16 cellular contexts compared by ENCODE assay signal in the genomic region with DNA sequence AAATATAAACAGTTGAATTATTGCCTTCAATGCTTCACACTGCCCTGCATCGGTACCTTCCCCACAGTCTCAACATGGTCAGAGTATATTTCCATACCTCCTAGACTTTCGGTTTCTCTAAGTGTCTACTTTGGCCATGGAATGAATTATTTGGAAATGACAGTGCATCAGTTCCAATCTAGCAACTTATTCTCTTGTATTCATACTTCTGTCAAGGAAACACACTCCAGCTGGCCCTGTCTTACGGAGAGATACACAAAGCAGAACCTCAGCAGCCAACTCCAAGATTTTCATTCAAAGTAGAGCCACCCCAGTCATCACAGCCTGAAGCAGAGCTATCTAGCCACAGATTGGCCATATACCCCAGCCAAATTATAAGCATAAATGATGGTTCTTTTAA.
A peak's percentile ranks its signal among the peaks of the same experiment; 100 is the strongest.
DNase-seq lines count a peak whose midpoint lies in the region; ATAC-seq and TF ChIP-seq lines count a peak whose summit lies in the region.
"Had no signal": no experiment of that assay in that cellular context is flagged by ENCODE, and none has a peak within 500 bp of the region (broad histone marks: within the 10 kb centered on the region; RNA-seq: fewer than 3 reads in every experiment).

No MANE protein-coding gene starts in this region.

- POLR2A ChIA-PET in WTC11 (lab: Charles Lee) = no interaction called here

- CTCF ChIA-PET in WTC11 (lab: Charles Lee) = interaction anchor here (1.8 kb wide), 1 partner anchor 121 kb away, joined by 18 read pairs; no protein-coding TSS in a partner anchor

- H3K9ac ChIP-seq in mesenchymal stem cell (ENCODE audit: low read length) = no peak overlapping the region
- H3K9ac ChIP-seq: BLaER1 had no signal

- no peaks in the 10 kb centered on the region for H3K27me3 Mint-ChIP-seq in WTC11 (ENCODE audit: low read depth)
- H3K27me3 Mint-ChIP-seq: CD8-positive, alpha-beta memory T cell had no signal

- no peak overlapping the region for H2AFZ ChIP-seq in mesenchymal stem cell (ENCODE audit: low read depth, low read length)

- H4K91ac ChIP-seq in mesenchymal stem cell (ENCODE audit: low read length) = no peak overlapping the region

- H3K4me1 Mint-ChIP-seq in WTC11 = no peaks in the 10 kb centered on the region
- H3K4me1 Mint-ChIP-seq: CD8-positive, alpha-beta memory T cell; H9 had no signal

- no peak overlapping the region for H2BK12ac ChIP-seq in mesenchymal stem cell (ENCODE audit: low read length in 2 of 2)

- H3K9me3 ChIP-seq in right cardiac atrium (ENCODE audit: control insufficient read depth, low read length) = no peaks in the 10 kb centered on the region
- H3K9me3 ChIP-seq in mesenchymal stem cell (ENCODE audit: control insufficient read depth, low read length) = no peaks in the 10 kb centered on the region
- H3K9me3 ChIP-seq in sigmoid colon = no peaks in the 10 kb centered on the region
- H3K9me3 ChIP-seq: BLaER1, Caco-2 had no signal

- H3K4me2 ChIP-seq in mesenchymal stem cell (ENCODE audit: low read length, poor library complexity, severe bottlenecking) = no peak overlapping the region
- H3K4me2 ChIP-seq: BLaER1 had no signal

- H2BK5ac ChIP-seq in mesenchymal stem cell (ENCODE audit: low read depth, low read length, poor library complexity, severe bottlenecking) = no peak overlapping the region

- H3K27ac Mint-ChIP-seq in WTC11 = no peak overlapping the region
- H3K27ac Mint-ChIP-seq: CD8-positive, alpha-beta memory T cell; H9 had no signal

- H3K4me3 ChIP-seq in right cardiac atrium (ENCODE audit: low read length) (no peak overlapping the region), mesenchymal stem cell (ENCODE audit: insufficient read depth in 1 of 2, low read depth in 1 of 2, low read length in 2 of 2) (no peak overlapping the region), sigmoid colon (no peak overlapping the region)
- H3K4me3 ChIP-seq: BLaER1 had no signal

- H3K4me3 Mint-ChIP-seq in WTC11 = no peak overlapping the region
- H3K4me3 Mint-ChIP-seq: CD8-positive, alpha-beta memory T cell; H9 had no signal

- no peaks in the 10 kb centered on the region for H3K36me3 ChIP-seq in mesenchymal stem cell (ENCODE audit: control insufficient read depth in 1 of 2, insufficient read depth in 2 of 2, low read depth in 1 of 2, low read length in 2 of 2)
- no peaks in the 10 kb centered on the region for H3K36me3 ChIP-seq in sigmoid colon
- H3K36me3 ChIP-seq: BLaER1 had no signal

- 0 out of 2 replicates have a peak, but pooled peaks cover 3% of the 10 kb centered on the region for H3K9me3 Mint-ChIP-seq in WTC11
- H3K9me3 Mint-ChIP-seq: H9 had no signal

- TF ChIP-seq EP300 in sigmoid colon (IDR thresholded peaks at IDR 0.05) = peak in 1 of 4 donors; percentile 19

- no peak for TF ChIP-seq CTCF in sigmoid colon (IDR thresholded peaks at IDR 0.05)
- no peak for TF ChIP-seq CTCF in WTC11 (IDR thresholded peaks at IDR 0.05)

- H3K18ac ChIP-seq in mesenchymal stem cell (ENCODE audit: low read depth in 1 of 2, low read length in 2 of 2) = no peak overlapping the region

- H2BK15ac ChIP-seq in mesenchymal stem cell (ENCODE audit: low read depth, poor library complexity, severe bottlenecking) = no peak overlapping the region

- H3K27me3 ChIP-seq in right cardiac atrium (ENCODE audit: control insufficient read depth, insufficient read depth) = no peaks in the 10 kb centered on the region
- no peaks in the 10 kb centered on the region for H3K27me3 ChIP-seq in mesenchymal stem cell (ENCODE audit: control insufficient read depth in 1 of 2, insufficient read depth in 1 of 2, low read length in 2 of 2)
- no peaks in the 10 kb centered on the region for H3K27me3 ChIP-seq in sigmoid colon
- H3K27me3 ChIP-seq: BLaER1 had no signal

- 47% methylated on average over 3 of the region's 3 CpGs for WGBS in right cardiac atrium
- 34% methylated on average over 2 of the region's 3 CpGs for WGBS in mesenchymal stem cell
- 63 to 70% methylated on average over 3 of the region's 3 CpGs for WGBS in sigmoid colon, 2 donors

- H3K27ac ChIP-seq in right cardiac atrium (ENCODE audit: low read length) (no peak overlapping the region), mesenchymal stem cell (ENCODE audit: low read length, poor library complexity, severe bottlenecking) (no peak overlapping the region), sigmoid colon (peak overlapping the region in 2 of 4 donors; percentile 15 to 41)
- H3K27ac ChIP-seq: BLaER1 had no signal

- no peak overlapping the region for H3K4ac ChIP-seq in mesenchymal stem cell (ENCODE audit: low read depth in 1 of 2, low read length in 2 of 2)

- DNase-seq in right cardiac atrium = peak in 2 of 3 donors; percentile 14 to 36
- DNase-seq in left cardiac atrium = no peak
- DNase-seq in mesenchymal stem cell = peak; percentile 73
- DNase-seq in sigmoid colon = peak; percentile 66
- DNase-seq in WTC11 (ENCODE audit: low spot score) = no peak
- no peak for DNase-seq in OCI-M2 (lab: John Stamatoyannopoulos, UW; ENCODE audit: unreplicated experiment)
- no peak for DNase-seq in stimulated activated CD4-positive, alpha-beta T cell treated with anti-CD3 and anti-CD28 coated beads, Interleukin-12 subunit alpha, Interleukin-12 subunit beta, amount 100 ng/mL, for 4 hours
- DNase-seq: 8988T; AML-193; Caco-2; CD8-positive, alpha-beta memory T cell; DND-41; GDM1; GOT3; H9 had no signal

- no peaks in the 10 kb centered on the region for H3K4me1 ChIP-seq in right cardiac atrium (ENCODE audit: control insufficient read depth, insufficient read depth, low read length)
- H3K4me1 ChIP-seq in mesenchymal stem cell (ENCODE audit: control insufficient read depth, insufficient read depth, low read depth, low read length) = no peaks in the 10 kb centered on the region
- H3K4me1 ChIP-seq in sigmoid colon = peaks cover 0 to 21% (median 17%) of the 10 kb centered on the region in 4 donors
- H3K4me1 ChIP-seq: BLaER1, Caco-2 had no signal

- peaks cover 2% of the 10 kb centered on the region for H3K36me3 Mint-ChIP-seq in WTC11
- H3K36me3 Mint-ChIP-seq: CD8-positive, alpha-beta memory T cell had no signal

- intact Hi-C loops in right cardiac atrium (cut with DNase I) = no loop called here
- intact Hi-C loops in left cardiac atrium (cut with DNase I) = no loop called here
- intact Hi-C loops in sigmoid colon (cut with DNase I) = loop anchor here (10.0 kb wide), 1 partner anchor 220 kb away; no protein-coding TSS in a partner anchor

- no peak overlapping the region for H2BK120ac ChIP-seq in mesenchymal stem cell (ENCODE audit: low read depth, low read length)

- ATAC-seq in right cardiac atrium (peak in 1 of 2 donors; percentile 63), left cardiac atrium (no peak), WTC11 (no peak)

- H2AK5ac ChIP-seq in mesenchymal stem cell (ENCODE audit: low read length, severe bottlenecking) = no peak overlapping the region

- H3K14ac ChIP-seq in mesenchymal stem cell (ENCODE audit: low read length in 2 of 2) = no peak overlapping the region

- no peak overlapping the region for H4K8ac ChIP-seq in mesenchymal stem cell (ENCODE audit: low read length)

- no peaks in the 10 kb centered on the region for H3K79me1 ChIP-seq in mesenchymal stem cell (replicated peaks; ENCODE audit: low read length, poor library complexity, severe bottlenecking)

- no peak overlapping the region for H3K23ac ChIP-seq in mesenchymal stem cell (ENCODE audit: low read length in 2 of 2)

- no peak for TF ChIP-seq POLR2A in sigmoid colon (IDR thresholded peaks at IDR 0.05)

TF ChIP-seq in WTC11, 78 proteins besides CTCF, POLR2A, EP300 and RAD21 (continues in another document):
- TF ChIP-seq, protein P1, sequence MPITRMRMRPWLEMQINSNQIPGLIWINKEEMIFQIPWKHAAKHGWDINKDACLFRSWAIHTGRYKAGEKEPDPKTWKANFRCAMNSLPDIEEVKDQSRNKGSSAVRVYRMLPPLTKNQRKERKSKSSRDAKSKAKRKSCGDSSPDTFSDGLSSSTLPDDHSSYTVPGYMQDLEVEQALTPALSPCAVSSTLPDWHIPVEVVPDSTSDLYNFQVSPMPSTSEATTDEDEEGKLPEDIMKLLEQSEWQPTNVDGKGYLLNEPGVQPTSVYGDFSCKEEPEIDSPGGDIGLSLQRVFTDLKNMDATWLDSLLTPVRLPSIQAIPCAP (CRISPR knock-in tag; IDR thresholded peaks at IDR 0.05) = no peak
- TF ChIP-seq, protein P2, sequence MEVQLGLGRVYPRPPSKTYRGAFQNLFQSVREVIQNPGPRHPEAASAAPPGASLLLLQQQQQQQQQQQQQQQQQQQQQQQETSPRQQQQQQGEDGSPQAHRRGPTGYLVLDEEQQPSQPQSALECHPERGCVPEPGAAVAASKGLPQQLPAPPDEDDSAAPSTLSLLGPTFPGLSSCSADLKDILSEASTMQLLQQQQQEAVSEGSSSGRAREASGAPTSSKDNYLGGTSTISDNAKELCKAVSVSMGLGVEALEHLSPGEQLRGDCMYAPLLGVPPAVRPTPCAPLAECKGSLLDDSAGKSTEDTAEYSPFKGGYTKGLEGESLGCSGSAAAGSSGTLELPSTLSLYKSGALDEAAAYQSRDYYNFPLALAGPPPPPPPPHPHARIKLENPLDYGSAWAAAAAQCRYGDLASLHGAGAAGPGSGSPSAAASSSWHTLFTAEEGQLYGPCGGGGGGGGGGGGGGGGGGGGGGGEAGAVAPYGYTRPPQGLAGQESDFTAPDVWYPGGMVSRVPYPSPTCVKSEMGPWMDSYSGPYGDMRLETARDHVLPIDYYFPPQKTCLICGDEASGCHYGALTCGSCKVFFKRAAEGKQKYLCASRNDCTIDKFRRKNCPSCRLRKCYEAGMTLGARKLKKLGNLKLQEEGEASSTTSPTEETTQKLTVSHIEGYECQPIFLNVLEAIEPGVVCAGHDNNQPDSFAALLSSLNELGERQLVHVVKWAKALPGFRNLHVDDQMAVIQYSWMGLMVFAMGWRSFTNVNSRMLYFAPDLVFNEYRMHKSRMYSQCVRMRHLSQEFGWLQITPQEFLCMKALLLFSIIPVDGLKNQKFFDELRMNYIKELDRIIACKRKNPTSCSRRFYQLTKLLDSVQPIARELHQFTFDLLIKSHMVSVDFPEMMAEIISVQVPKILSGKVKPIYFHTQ (CRISPR knock-in tag; IDR thresholded peaks at IDR 0.05) = no peak
- no peak for TF ChIP-seq RELA (CRISPR knock-in tag; IDR thresholded peaks at IDR 0.05; ENCODE audit: borderline replicate concordance)
- TF ChIP-seq ZNF423 (CRISPR knock-in tag; IDR thresholded peaks at IDR 0.05) = no peak
- no peak for TF ChIP-seq ESRRA (CRISPR knock-in tag; IDR thresholded peaks at IDR 0.05; ENCODE audit: borderline replicate concordance)
- TF ChIP-seq, protein P3, sequence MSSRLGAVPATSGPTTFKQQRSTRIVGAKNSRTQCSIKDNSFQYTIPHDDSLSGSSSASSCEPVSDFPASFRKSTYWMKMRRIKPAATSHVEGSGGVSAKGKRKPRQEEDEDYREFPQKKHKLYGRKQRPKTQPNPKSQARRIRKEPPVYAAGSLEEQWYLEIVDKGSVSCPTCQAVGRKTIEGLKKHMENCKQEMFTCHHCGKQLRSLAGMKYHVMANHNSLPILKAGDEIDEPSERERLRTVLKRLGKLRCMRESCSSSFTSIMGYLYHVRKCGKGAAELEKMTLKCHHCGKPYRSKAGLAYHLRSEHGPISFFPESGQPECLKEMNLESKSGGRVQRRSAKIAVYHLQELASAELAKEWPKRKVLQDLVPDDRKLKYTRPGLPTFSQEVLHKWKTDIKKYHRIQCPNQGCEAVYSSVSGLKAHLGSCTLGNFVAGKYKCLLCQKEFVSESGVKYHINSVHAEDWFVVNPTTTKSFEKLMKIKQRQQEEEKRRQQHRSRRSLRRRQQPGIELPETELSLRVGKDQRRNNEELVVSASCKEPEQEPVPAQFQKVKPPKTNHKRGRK (CRISPR knock-in tag; IDR thresholded peaks at IDR 0.05; ENCODE audit: borderline replicate concordance) = no peak

Comparison
In these comparisons a context has a peak if more than half of its experiments do, and no peak if none do; other contexts are left out.
1. DNase-seq: peak in right cardiac atrium (2 of 3), mesenchymal stem cell (single experiment) and sigmoid colon (single experiment); none in left cardiac atrium (single experiment), WTC11 (single experiment), OCI-M2 (single experiment) and stimulated activated CD4-positive, alpha-beta T cell treated with anti-CD3 and anti-CD28 coated beads, Interleukin-12 subunit alpha, Interleukin-12 subunit beta, amount 100 ng/mL, for 4 hours (single experiment).